Comparison of ENCODE assay signal across 1 cellular context in the genomic region with DNA sequence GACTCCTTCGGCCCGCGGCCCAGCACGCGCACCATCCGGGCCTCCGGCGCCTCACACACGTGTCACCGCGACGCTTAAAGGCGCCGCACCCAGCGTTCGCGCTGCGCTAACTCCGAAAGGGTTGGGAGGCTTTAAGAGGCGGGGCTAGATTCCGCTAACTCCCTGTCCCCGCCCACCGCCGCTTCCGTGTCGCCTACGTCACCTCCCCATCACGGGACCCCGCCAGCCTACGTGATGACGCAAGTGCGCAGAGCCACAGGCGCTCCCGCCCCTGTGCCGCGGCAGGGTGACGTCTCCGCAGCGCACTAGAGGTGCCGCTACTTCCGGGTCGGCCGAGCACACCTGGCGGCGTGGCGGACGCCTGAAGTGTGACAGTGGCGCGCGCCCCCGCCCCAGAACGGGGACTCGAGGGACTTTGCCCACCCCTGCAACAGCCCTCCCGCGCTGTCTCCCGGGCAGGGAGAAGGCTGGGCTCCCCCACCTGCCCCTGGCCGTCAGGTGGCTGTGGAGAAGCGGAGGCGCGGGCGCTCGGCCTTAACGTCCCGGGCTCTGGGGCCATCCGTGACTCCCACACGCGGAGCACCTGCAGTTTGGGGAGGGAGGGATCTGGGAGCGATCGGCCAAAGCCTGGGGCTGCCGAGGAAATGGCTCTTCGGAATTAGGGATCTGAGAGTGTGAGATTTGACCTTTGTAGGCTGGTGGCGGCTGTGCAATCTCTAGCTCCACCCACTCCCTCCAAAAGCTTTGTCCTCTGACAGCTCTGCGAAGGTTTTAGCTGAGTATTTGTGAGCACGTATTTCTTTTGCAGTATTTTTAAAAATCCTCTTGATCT.
TF ChIP-seq lines count a peak whose summit lies in the region.

USP36 (minus strand) TSS at position 35 of the 832 bp plus-strand sequence. CDS start 4,451 bp downstream, outside the sequence.

TF ChIP-seq in A549, 52 proteins besides CTCF, POLR2A, EP300 and RAD21 (continued from another document):
- TF ChIP-seq, protein P1, sequence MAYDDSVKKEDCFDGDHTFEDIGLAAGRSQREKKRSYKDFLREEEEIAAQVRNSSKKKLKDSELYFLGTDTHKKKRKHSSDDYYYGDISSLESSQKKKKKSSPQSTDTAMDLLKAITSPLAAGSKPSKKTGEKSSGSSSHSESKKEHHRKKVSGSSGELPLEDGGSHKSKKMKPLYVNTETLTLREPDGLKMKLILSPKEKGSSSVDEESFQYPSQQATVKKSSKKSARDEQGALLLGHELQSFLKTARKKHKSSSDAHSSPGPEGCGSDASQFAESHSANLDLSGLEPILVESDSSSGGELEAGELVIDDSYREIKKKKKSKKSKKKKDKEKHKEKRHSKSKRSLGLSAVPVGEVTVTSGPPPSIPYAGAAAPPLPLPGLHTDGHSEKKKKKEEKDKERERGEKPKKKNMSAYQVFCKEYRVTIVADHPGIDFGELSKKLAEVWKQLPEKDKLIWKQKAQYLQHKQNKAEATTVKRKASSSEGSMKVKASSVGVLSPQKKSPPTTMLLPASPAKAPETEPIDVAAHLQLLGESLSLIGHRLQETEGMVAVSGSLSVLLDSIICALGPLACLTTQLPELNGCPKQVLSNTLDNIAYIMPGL (CRISPR knock-in tag; IDR thresholded peaks at IDR 0.05; ENCODE audit: borderline replicate concordance): no peak; the same call in 1 of the 2 replicates
- TF ChIP-seq BHLHE40 (IDR thresholded peaks at IDR 0.05; ENCODE audit: low read depth, low read length) (peak; percentile 92), BCL3 (IDR thresholded peaks at IDR 0.05) (peak; percentile 86; the same call in 2 of the 3 replicates), CHD2 (IDR thresholded peaks at IDR 0.05; ENCODE audit: low read length, partially characterized antibody) (no peak), TFCP2L1 (CRISPR knock-in tag; IDR thresholded peaks at IDR 0.05) (0 out of 2 replicates have a peak, but pooled peaks have one; percentile 47), REST (IDR thresholded peaks at IDR 0.05) (peak; percentile 22; the same call in 1 of the 2 replicates), FOSB (CRISPR knock-in tag; IDR thresholded peaks at IDR 0.05) (no peak), RARB (CRISPR knock-in tag; IDR thresholded peaks at IDR 0.05) (0 out of 2 replicates have a peak, but pooled peaks have one; percentile 49), PHF8 (IDR thresholded peaks at IDR 0.05; ENCODE audit: borderline replicate concordance, low read depth) (peak; percentile 95), RNF2 (IDR thresholded peaks at IDR 0.05; ENCODE audit: borderline replicate concordance, low read depth) (0 out of 2 replicates have a peak, but pooled peaks have one; percentile 38), RFX5 (IDR thresholded peaks at IDR 0.05) (peak; percentile 52; the same call in 1 of the 2 replicates), MAFK (IDR thresholded peaks at IDR 0.05; ENCODE audit: partially characterized antibody) (no peak), TP53 (CRISPR knock-in tag; IDR thresholded peaks at IDR 0.05) (peak; percentile 63; the same call in 1 of the 2 replicates), ZFP36 (IDR thresholded peaks at IDR 0.05; ENCODE audit: borderline replicate concordance, partially characterized antibody) (no peak), ZC3H11A (IDR thresholded peaks at IDR 0.05) (no peak), HEYL (CRISPR knock-in tag; IDR thresholded peaks at IDR 0.05) (no peak), E2F6 (IDR thresholded peaks at IDR 0.05; ENCODE audit: borderline replicate concordance, low read depth) (peak; percentile 74), HOXA7 (CRISPR knock-in tag; IDR thresholded peaks at IDR 0.05) (peak; percentile 81; the same call in 1 of the 2 replicates), GATA3 (IDR thresholded peaks at IDR 0.05; ENCODE audit: borderline replicate concordance) (peak; percentile 55; the same call in 1 of the 2 replicates)
